ENCODE assay signal across 28 cellular contexts in genomic region chr11:93564895-93565294, GRCh38.
"Had no signal": no experiment of that assay in that cellular context is flagged by ENCODE, and none has a peak within 500 bp of the region (broad histone marks: within the 10 kb centered on the region; RNA-seq: fewer than 3 reads in every experiment).

No MANE protein-coding gene starts in this region.

- H3K27me3 Mint-ChIP-seq: activated naive CD4-positive, alpha-beta T cell treated with anti-CD3 and anti-CD28 coated beads, Interleukin-2, amount 50 U/mL, for 24 hours had no signal

- H3K27ac Mint-ChIP-seq: activated B cell treated with CpG ODN at 0.5 μM for 24 hours; activated CD4-positive, alpha-beta T cell treated with anti-CD3 and anti-CD28 coated beads, Interleukin-2, amount 10 ng/mL, durations not matched to agents 24 days and 14 days; activated CD8-positive, alpha-beta memory T cell treated with anti-CD3 and anti-CD28 coated beads, Interleukin-2, amount 10 ng/mL, durations not matched to agents 7 days and 5 days; activated naive CD4-positive, alpha-beta T cell treated with anti-CD3 and anti-CD28 coated beads, Interleukin-2, amount 50 U/mL, for 24 hours; activated T-cell treated with anti-CD3 and anti-CD28 coated beads, Interleukin-2, amount 50 U/mL, for 24 hours; activated T-helper 1 cell treated with anti-CD3 and anti-CD28 coated beads, Interleukin-12 subunit alpha, Interleukin-12 subunit beta, Interleukin-2, Interleukin-4 antibody, amounts not matched to agents 30 ng/mL and 10 ng/mL and 1 ng/mL, durations not matched to agents 14 hours and 24 hours and 36 hours; T-helper 1 cell treated with Interleukin-12 subunit alpha and Interleukin-12 subunit beta and Interleukin-4 antibody, amounts not matched to agents 30 μg/mL and 1 μg/mL, for 36 hours had no signal

- H3K4me3 ChIP-seq: ascending aorta, body of pancreas, SK-N-MC had no signal

- DNase-seq: activated B cell treated with CpG ODN at 0.5 μM for 24 hours; activated CD4-positive, alpha-beta T cell treated with anti-CD3 and anti-CD28 coated beads for 1 hour; activated CD4-positive, alpha-beta T cell treated with anti-CD3 and anti-CD28 coated beads, Interleukin-2, amount 10 ng/mL, durations not matched to agents 24 days and 14 days; activated CD4-positive, alpha-beta T cell treated with anti-CD3 and anti-CD28 coated beads, Interleukin-2, amount 50 U/mL, for 48 hours; activated CD8-positive, alpha-beta memory T cell treated with anti-CD3 and anti-CD28 coated beads, Interleukin-2, amount 10 ng/mL, durations not matched to agents 7 days and 5 days; activated effector memory CD4-positive, alpha-beta T cell treated with Interleukin-2 at 50 U/mL for 16 hours; activated naive CD4-positive, alpha-beta T cell; activated T-cell treated with anti-CD3 and anti-CD28 coated beads, Interleukin-2, amount 50 U/mL, for 24 hours; amniotic stem cell; body of pancreas; central memory CD4-positive, alpha-beta T cell; KG1; NCI-H1048; NCI-H146; NCI-H187 treated with DMSO at 0.1 percent for 48 hours; NCI-H2081 treated with DMSO at 0.1 percent for 48 hours; NCI-H345; NCI-H524; NCI-H748 treated with DMSO at 0.1 percent for 48 hours; RPMI8226; T-helper 9 cell had no signal

- H3K36me3 ChIP-seq: ascending aorta had no signal

- ATAC-seq: activated CD8-positive, alpha-beta memory T cell treated with anti-CD3 and anti-CD28 coated beads, Interleukin-2, amount 10 ng/mL, durations not matched to agents 7 days and 5 days; body of pancreas; Panc1; Right ventricle myocardium inferior had no signal

- H3K9me3 ChIP-seq: ascending aorta, body of pancreas had no signal

- H3K27me3 ChIP-seq: ascending aorta, body of pancreas had no signal

- H3K4me3 Mint-ChIP-seq: activated B cell treated with CpG ODN at 0.5 μM for 24 hours; activated CD4-positive, alpha-beta T cell treated with anti-CD3 and anti-CD28 coated beads, Interleukin-2, amount 10 ng/mL, durations not matched to agents 24 days and 14 days; activated CD8-positive, alpha-beta memory T cell treated with anti-CD3 and anti-CD28 coated beads, Interleukin-2, amount 10 ng/mL, durations not matched to agents 7 days and 5 days; activated naive CD4-positive, alpha-beta T cell treated with anti-CD3 and anti-CD28 coated beads, Interleukin-2, amount 50 U/mL, for 24 hours; activated T-cell treated with anti-CD3 and anti-CD28 coated beads, Interleukin-2, amount 50 U/mL, for 24 hours; activated T-helper 1 cell treated with anti-CD3 and anti-CD28 coated beads, Interleukin-12 subunit alpha, Interleukin-12 subunit beta, Interleukin-2, Interleukin-4 antibody, amounts not matched to agents 30 ng/mL and 10 ng/mL and 1 ng/mL, durations not matched to agents 14 hours and 24 hours and 36 hours; T-helper 1 cell treated with Interleukin-12 subunit alpha and Interleukin-12 subunit beta and Interleukin-4 antibody, amounts not matched to agents 30 μg/mL and 1 μg/mL, for 36 hours had no signal

- H3K36me3 Mint-ChIP-seq: activated CD8-positive, alpha-beta memory T cell treated with anti-CD3 and anti-CD28 coated beads, Interleukin-2, amount 10 ng/mL, durations not matched to agents 7 days and 5 days; activated naive CD4-positive, alpha-beta T cell treated with anti-CD3 and anti-CD28 coated beads, Interleukin-2, amount 50 U/mL, for 24 hours had no signal

- H3K4me1 Mint-ChIP-seq: activated B cell treated with CpG ODN at 0.5 μM for 24 hours; activated CD4-positive, alpha-beta T cell treated with anti-CD3 and anti-CD28 coated beads, Interleukin-2, amount 10 ng/mL, durations not matched to agents 24 days and 14 days; activated CD8-positive, alpha-beta memory T cell treated with anti-CD3 and anti-CD28 coated beads, Interleukin-2, amount 10 ng/mL, durations not matched to agents 7 days and 5 days; activated naive CD4-positive, alpha-beta T cell treated with anti-CD3 and anti-CD28 coated beads, Interleukin-2, amount 50 U/mL, for 24 hours had no signal

- H3K9me3 Mint-ChIP-seq: activated B cell treated with CpG ODN at 0.5 μM for 24 hours; activated CD4-positive, alpha-beta T cell treated with anti-CD3 and anti-CD28 coated beads, Interleukin-2, amount 10 ng/mL, durations not matched to agents 24 days and 14 days; activated naive CD4-positive, alpha-beta T cell treated with anti-CD3 and anti-CD28 coated beads, Interleukin-2, amount 50 U/mL, for 24 hours; activated T-cell treated with anti-CD3 and anti-CD28 coated beads, Interleukin-2, amount 50 U/mL, for 24 hours; activated T-helper 1 cell treated with anti-CD3 and anti-CD28 coated beads, Interleukin-12 subunit alpha, Interleukin-12 subunit beta, Interleukin-2, Interleukin-4 antibody, amounts not matched to agents 30 ng/mL and 10 ng/mL and 1 ng/mL, durations not matched to agents 14 hours and 24 hours and 36 hours; T-helper 1 cell treated with Interleukin-12 subunit alpha and Interleukin-12 subunit beta and Interleukin-4 antibody, amounts not matched to agents 30 μg/mL and 1 μg/mL, for 36 hours had no signal

- H3K27ac ChIP-seq: ascending aorta, body of pancreas, SK-N-MC had no signal
